In the genomic region with DNA sequence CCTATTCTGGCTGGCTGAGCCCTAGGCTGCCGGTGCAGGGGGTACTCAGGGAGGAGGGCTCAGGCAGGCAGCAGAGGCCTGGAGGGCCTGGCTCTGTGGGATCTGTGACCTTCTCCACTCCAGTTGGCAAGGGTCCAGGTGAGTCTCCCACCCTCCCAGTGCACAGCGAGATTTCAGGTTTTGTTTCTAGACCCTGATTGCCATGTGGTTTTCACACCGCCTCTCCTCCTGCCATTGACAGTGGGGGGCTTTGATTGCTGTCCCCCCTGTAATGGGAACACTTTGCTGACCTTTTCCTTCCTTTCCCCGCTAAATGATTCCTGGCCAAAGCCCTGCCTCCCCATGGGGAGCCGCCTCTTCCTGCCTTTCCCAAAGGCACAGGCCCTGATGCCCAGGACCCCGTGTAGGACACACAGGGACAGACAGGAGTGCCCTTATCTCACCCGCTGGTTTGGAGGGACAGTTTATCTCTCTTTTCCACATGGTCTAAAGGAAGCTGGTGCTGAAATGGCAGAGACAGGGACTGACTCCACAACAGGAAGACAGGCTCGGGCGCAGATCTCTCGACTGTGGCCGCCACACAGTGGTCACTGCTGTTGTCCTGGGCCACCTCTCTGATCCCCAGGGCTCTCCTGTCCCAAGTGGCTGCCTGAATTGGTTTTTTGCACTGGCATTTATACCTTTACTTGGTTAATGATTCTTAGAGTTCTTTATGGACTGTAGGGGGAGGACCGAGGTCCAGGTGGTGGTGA, we compare ENCODE assay signal across 10 cellular contexts. TPM values are rescaled to one million over a fixed set of nuclear protein-coding genes. Genes with fewer than 3 reads are reported as not detected.
DNase-seq lines count a peak whose midpoint lies in the region; ATAC-seq and TF ChIP-seq lines count a peak whose summit lies in the region.
"Had no signal": no experiment of that assay in that cellular context is flagged by ENCODE, and none has a peak within 500 bp of the region (broad histone marks: within the 10 kb centered on the region; RNA-seq: fewer than 3 reads in every experiment).

No MANE protein-coding gene starts in this region.

- H4K91ac ChIP-seq in H9 (ENCODE audit: insufficient read length, low read depth, low read length), result no peak overlapping the region

- H2BK12ac ChIP-seq in H9 (ENCODE audit: insufficient read length, low read depth, low read length), result no peak overlapping the region

- no peaks in the 10 kb centered on the region for H3K27me3 ChIP-seq in H9 (ENCODE audit: insufficient read depth, low read length)
- H3K27me3 ChIP-seq in right atrium auricular region, result no peaks in the 10 kb centered on the region

- H3K27me3 Mint-ChIP-seq in H9 (ENCODE audit: low read depth) (no peaks in the 10 kb centered on the region; the same call in 1 of the 2 replicates), WTC11 (ENCODE audit: low read depth) (no peaks in the 10 kb centered on the region)
- H3K27me3 Mint-ChIP-seq: memory B cell had no signal

- H4K20me1 ChIP-seq in H9 (ENCODE audit: control insufficient read depth, insufficient read depth, insufficient read length), result no peaks in the 10 kb centered on the region

- no peak for DNase-seq in H9
- DNase-seq in WTC11 (ENCODE audit: low spot score), result no peak
- no peak for DNase-seq in right atrium auricular region (ENCODE audit: low spot score)
- peak; percentile 30 for DNase-seq in renal cortical epithelial cell (ENCODE audit: low read depth)
- DNase-seq in dedifferentiated amniotic fluid mesenchymal stem cell (ENCODE audit: extremely low spot score), result no peak
- no peak for DNase-seq in stimulated activated CD4-positive, alpha-beta T cell treated with anti-CD3 and anti-CD28 coated beads, Interleukin-2, amount 100 ng/mL, for 48 hours
- DNase-seq: activated effector memory CD4-positive, alpha-beta T cell treated with anti-CD3 and anti-CD28 coated beads, Interleukin-2, amount 50 U/mL, for 16 hours had no signal

- peaks cover 52% of the 10 kb centered on the region; the same call in 1 of the 2 replicates for H3K79me2 ChIP-seq in H9 (ENCODE audit: insufficient read depth, low read length)

- CTCF ChIA-PET in WTC11 (lab: Charles Lee), result interaction anchor here (3.0 kb wide), 1 partner anchor 58 kb away, joined by 11 read pairs; no protein-coding TSS in a partner anchor

- no peak overlapping the region for H3T11ph ChIP-seq in H9 (ENCODE audit: low read length)

- no peak overlapping the region; the same call in 1 of the 2 replicates for H3K14ac ChIP-seq in H9 (ENCODE audit: insufficient read depth, low read length)

- TF ChIP-seq CTCF in H9 (conservative IDR thresholded peaks at IDR 0.05) (no peak), WTC11 (IDR thresholded peaks at IDR 0.05) (no peak), right atrium auricular region (IDR thresholded peaks at IDR 0.05) (no peak)

- no peak for ATAC-seq in WTC11
- ATAC-seq in GM21423 (IDR thresholded peaks at IDR 0.05; ENCODE audit: unreplicated experiment), result no peak
- no peak for ATAC-seq in HG03432 (IDR thresholded peaks at IDR 0.05; ENCODE audit: unreplicated experiment)

- H3K27ac Mint-ChIP-seq in H9, result peak overlapping the region; percentile 24 to 90 (median 58); a peak in 4 of 7 replicates
- H3K27ac Mint-ChIP-seq in WTC11, result peak overlapping the region; percentile 11
- H3K27ac Mint-ChIP-seq: memory B cell had no signal

- no peak overlapping the region for H2BK120ac ChIP-seq in H9 (ENCODE audit: low read depth, low read length, poor library complexity, severe bottlenecking)

- H3K36me3 Mint-ChIP-seq in H9 (ENCODE audit: insufficient read depth in 1 of 3, low read depth in 3 of 3) (peaks cover 16 to 23% (median 17%) of the 10 kb centered on the region in 3 experiments), WTC11 (peaks cover 22% of the 10 kb centered on the region)

- H2BK20ac ChIP-seq in H9 (ENCODE audit: low read depth, low read length, poor library complexity, severe bottlenecking), result no peak overlapping the region

- peaks cover 28% of the 10 kb centered on the region; the same call in 1 of the 2 replicates for H3K4me1 ChIP-seq in H9 (ENCODE audit: insufficient read depth, low read length)
- H3K4me1 ChIP-seq in right atrium auricular region, result peaks cover 0 to 90% of the 10 kb centered on the region in 2 donors

- H3K9me3 ChIP-seq in H9 (ENCODE audit: control insufficient read depth, low read depth, low read length), result peaks cover 4% of the 10 kb centered on the region
- peaks cover 0 to 7% of the 10 kb centered on the region in 2 donors for H3K9me3 ChIP-seq in right atrium auricular region

- H2AFZ ChIP-seq in H9 (ENCODE audit: low read length), result no peak overlapping the region

- H3K27ac ChIP-seq in H9 (ENCODE audit: insufficient read length, low read depth, low read length), result no peak overlapping the region
- peak overlapping the region; percentile 67 to 74 for H3K27ac ChIP-seq in right atrium auricular region

- no peak overlapping the region for H4K5ac ChIP-seq in H9 (ENCODE audit: insufficient read length, low read depth, low read length)

- H3K23ac ChIP-seq in H9 (ENCODE audit: insufficient read length, low read depth, low read length), result no peak overlapping the region

- H3K9ac ChIP-seq in H9 (ENCODE audit: extremely low read depth, insufficient read length, low read length), result no peak overlapping the region

- no peak overlapping the region for H4K8ac ChIP-seq in H9 (replicated peaks; ENCODE audit: insufficient read length, low read depth, low read length)

- H2AK5ac ChIP-seq in H9 (ENCODE audit: insufficient read length, low read length), result no peak overlapping the region

- no peak overlapping the region for H3K18ac ChIP-seq in H9 (ENCODE audit: insufficient read length, low read depth, low read length)

- no peak overlapping the region for H3K56ac ChIP-seq in H9 (ENCODE audit: insufficient read length, low read depth, low read length)

- POLR2A ChIA-PET in WTC11 (lab: Charles Lee), result no interaction called here

- H3K4me3 ChIP-seq in right atrium auricular region, result no peak overlapping the region

- H3K4ac ChIP-seq in H9 (ENCODE audit: low read depth, low read length), result no peak overlapping the region

- no peak overlapping the region for H2BK15ac ChIP-seq in H9 (ENCODE audit: low read depth, low read length)

- no peaks in the 10 kb centered on the region for H3K23me2 ChIP-seq in H9 (ENCODE audit: insufficient read length, low read depth, low read length, poor library complexity, severe bottlenecking)

- no CpG with 5 or more reads among the region's 12 CpGs for WGBS in H9 (ENCODE audit: extremely low coverage, insufficient read length, low lambda C conversion rate)

- H3K4me3 Mint-ChIP-seq in H9 (no peak overlapping the region), WTC11 (no peak overlapping the region)
- H3K4me3 Mint-ChIP-seq: memory B cell had no signal

- H3K9me3 Mint-ChIP-seq in H9, result peaks cover 15% of the 10 kb centered on the region in 2 experiments
- peaks cover 17% of the 10 kb centered on the region for H3K9me3 Mint-ChIP-seq in WTC11

- H3K4me2 ChIP-seq in H9 (ENCODE audit: insufficient read depth, insufficient read length, low read length), result no peak overlapping the region

- H3K4me1 Mint-ChIP-seq in H9, result peaks cover 77 to 88% of the 10 kb centered on the region in 2 experiments
- peaks cover 84% of the 10 kb centered on the region for H3K4me1 Mint-ChIP-seq in WTC11

- no peak overlapping the region for H2BK5ac ChIP-seq in H9 (ENCODE audit: insufficient read length, low read length)

- H3K36me3 ChIP-seq in right atrium auricular region, result no peaks in the 10 kb centered on the region

- peaks cover 20% of the 10 kb centered on the region for H3K79me1 ChIP-seq in H9 (ENCODE audit: insufficient read depth, low read depth, low read length, poor library complexity, severe bottlenecking)

TF ChIP-seq in WTC11, 78 proteins besides CTCF, POLR2A, EP300 and RAD21 (continues in another document):
- TF ChIP-seq NR1H2 (CRISPR knock-in tag; IDR thresholded peaks at IDR 0.05), result no peak
- TF ChIP-seq, protein P1, sequence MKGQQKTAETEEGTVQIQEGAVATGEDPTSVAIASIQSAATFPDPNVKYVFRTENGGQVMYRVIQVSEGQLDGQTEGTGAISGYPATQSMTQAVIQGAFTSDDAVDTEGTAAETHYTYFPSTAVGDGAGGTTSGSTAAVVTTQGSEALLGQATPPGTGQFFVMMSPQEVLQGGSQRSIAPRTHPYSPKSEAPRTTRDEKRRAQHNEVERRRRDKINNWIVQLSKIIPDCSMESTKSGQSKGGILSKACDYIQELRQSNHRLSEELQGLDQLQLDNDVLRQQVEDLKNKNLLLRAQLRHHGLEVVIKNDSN (CRISPR knock-in tag; IDR thresholded peaks at IDR 0.05), result no peak
- TF ChIP-seq JAZF1 (CRISPR knock-in tag; IDR thresholded peaks at IDR 0.05), result no peak
- no peak for TF ChIP-seq ZNF396 (CRISPR knock-in tag; IDR thresholded peaks at IDR 0.05; ENCODE audit: borderline replicate concordance)
- TF ChIP-seq, protein P2, sequence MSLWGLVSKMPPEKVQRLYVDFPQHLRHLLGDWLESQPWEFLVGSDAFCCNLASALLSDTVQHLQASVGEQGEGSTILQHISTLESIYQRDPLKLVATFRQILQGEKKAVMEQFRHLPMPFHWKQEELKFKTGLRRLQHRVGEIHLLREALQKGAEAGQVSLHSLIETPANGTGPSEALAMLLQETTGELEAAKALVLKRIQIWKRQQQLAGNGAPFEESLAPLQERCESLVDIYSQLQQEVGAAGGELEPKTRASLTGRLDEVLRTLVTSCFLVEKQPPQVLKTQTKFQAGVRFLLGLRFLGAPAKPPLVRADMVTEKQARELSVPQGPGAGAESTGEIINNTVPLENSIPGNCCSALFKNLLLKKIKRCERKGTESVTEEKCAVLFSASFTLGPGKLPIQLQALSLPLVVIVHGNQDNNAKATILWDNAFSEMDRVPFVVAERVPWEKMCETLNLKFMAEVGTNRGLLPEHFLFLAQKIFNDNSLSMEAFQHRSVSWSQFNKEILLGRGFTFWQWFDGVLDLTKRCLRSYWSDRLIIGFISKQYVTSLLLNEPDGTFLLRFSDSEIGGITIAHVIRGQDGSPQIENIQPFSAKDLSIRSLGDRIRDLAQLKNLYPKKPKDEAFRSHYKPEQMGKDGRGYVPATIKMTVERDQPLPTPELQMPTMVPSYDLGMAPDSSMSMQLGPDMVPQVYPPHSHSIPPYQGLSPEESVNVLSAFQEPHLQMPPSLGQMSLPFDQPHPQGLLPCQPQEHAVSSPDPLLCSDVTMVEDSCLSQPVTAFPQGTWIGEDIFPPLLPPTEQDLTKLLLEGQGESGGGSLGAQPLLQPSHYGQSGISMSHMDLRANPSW (CRISPR knock-in tag; conservative IDR thresholded peaks at IDR 0.05; ENCODE audit: low read depth), result no peak
- TF ChIP-seq ZNF219 (CRISPR knock-in tag; IDR thresholded peaks at IDR 0.05; ENCODE audit: borderline replicate concordance), result no peak
- TF ChIP-seq NR3C1 (CRISPR knock-in tag; conservative IDR thresholded peaks at IDR 0.05; ENCODE audit: low read depth), result no peak
- no peak for TF ChIP-seq RELA (CRISPR knock-in tag; IDR thresholded peaks at IDR 0.05; ENCODE audit: borderline replicate concordance)

RNA-seq across cellular contexts. Expression of gene BCR, which starts 43.4 kb away (rescaled TPM):
- 77.0 and 81.6 TPM in 2 replicates for total RNA-seq in H9 (2021)
- 96.5 to 129 TPM (median 105 TPM) in 3 replicates for total RNA-seq in WTC11 (2021)
- total RNA-seq in right atrium auricular region, result 10 to 100 TPM; 27.0 to 41.3 TPM
- total RNA-seq in renal cortical epithelial cell, result 34.9 and 109 TPM in 2 replicates
